13 cellular contexts compared by ENCODE assay signal in genomic region chr6:156109713-156110112, GRCh38.
"Had no signal": no experiment of that assay in that cellular context is flagged by ENCODE, and none has a peak within 500 bp of the region (broad histone marks: within the 10 kb centered on the region; RNA-seq: fewer than 3 reads in every experiment).

No MANE protein-coding gene starts in this region.

- H3K4me1 ChIP-seq: adrenal gland, pancreas had no signal

- H3K36me3 ChIP-seq: adrenal gland, pancreas had no signal

- H3K4me3 Mint-ChIP-seq: activated naive CD4-positive, alpha-beta T cell treated with anti-CD3 and anti-CD28 coated beads, Interleukin-2, amount 10 ng/mL, durations not matched to agents 7 days and 5 days; endodermal cell; neural crest cell had no signal

- H3K27me3 Mint-ChIP-seq: activated naive CD4-positive, alpha-beta T cell treated with anti-CD3 and anti-CD28 coated beads, Interleukin-2, amount 10 ng/mL, durations not matched to agents 7 days and 5 days had no signal

- H3K36me3 Mint-ChIP-seq: activated naive CD4-positive, alpha-beta T cell treated with anti-CD3 and anti-CD28 coated beads, Interleukin-2, amount 10 ng/mL, durations not matched to agents 7 days and 5 days had no signal

- H3K9me3 ChIP-seq: adrenal gland, pancreas had no signal

- DNase-seq: activated CD4-positive, CD25-positive, alpha-beta regulatory T cell; activated naive CD4-positive, alpha-beta T cell treated with anti-CD3 and anti-CD28 coated beads, Interleukin-2, amount 10 ng/mL, durations not matched to agents 7 days and 5 days; adrenal gland; central memory CD4-positive, alpha-beta T cell; cortex of kidney; endodermal cell; foreskin fibroblast; head of caudate nucleus; pancreas; retina had no signal

- H3K4me3 ChIP-seq: adrenal gland, pancreas, skin epidermis had no signal

- H3K27ac ChIP-seq: adrenal gland, pancreas, skin epidermis had no signal

- H3K4me1 Mint-ChIP-seq: activated naive CD4-positive, alpha-beta T cell treated with anti-CD3 and anti-CD28 coated beads, Interleukin-2, amount 10 ng/mL, durations not matched to agents 7 days and 5 days; endodermal cell had no signal

- H3K9me3 Mint-ChIP-seq: activated naive CD4-positive, alpha-beta T cell treated with anti-CD3 and anti-CD28 coated beads, Interleukin-2, amount 10 ng/mL, durations not matched to agents 7 days and 5 days; activated T-helper 2 cell treated with anti-CD3 and anti-CD28 coated beads, Interferon-gamma antibody, Interleukin-2, Interleukin-4, amounts not matched to agents 10 μg/mL and 5 μg/mL and 100 μg/mL, durations not matched to agents 14 hours and 24 hours and 36 hours; endodermal cell; neural crest cell had no signal

- ATAC-seq: pancreas had no signal

- H3K27ac Mint-ChIP-seq: activated naive CD4-positive, alpha-beta T cell treated with anti-CD3 and anti-CD28 coated beads, Interleukin-2, amount 10 ng/mL, durations not matched to agents 7 days and 5 days; activated T-helper 2 cell treated with anti-CD3 and anti-CD28 coated beads, Interferon-gamma antibody, Interleukin-2, Interleukin-4, amounts not matched to agents 10 μg/mL and 5 μg/mL and 100 μg/mL, durations not matched to agents 14 hours and 24 hours and 36 hours; endodermal cell had no signal
